8 cellular contexts compared by ENCODE assay signal in genomic region chr4:186037692-186038658, GRCh38. TPM values are rescaled to one million over a fixed set of nuclear protein-coding genes. Genes with fewer than 3 reads are reported as not detected.
DNase-seq lines count a peak whose midpoint lies in the region; ATAC-seq, FAIRE-seq and TF ChIP-seq lines count a peak whose summit lies in the region.
"Had no signal": no experiment of that assay in that cellular context is flagged by ENCODE, and none has a peak within 500 bp of the region (broad histone marks: within the 10 kb centered on the region; RNA-seq: fewer than 3 reads in every experiment).

No MANE protein-coding gene starts in this region.

- peak overlapping the region; percentile 92 for H2BK20ac ChIP-seq in H1 (ENCODE audit: low read length)

- no peaks in the 10 kb centered on the region for H3K79me1 ChIP-seq in H1 (ENCODE audit: low read depth, low read length)

- TF ChIP-seq EP300 in H1 (IDR thresholded peaks at IDR 0.05; ENCODE audit: borderline replicate concordance in 1 of 2, low read depth in 2 of 2, low read length in 2 of 2), result no peak

- no peak overlapping the region for H3K23ac ChIP-seq in H1 (ENCODE audit: insufficient read length)

- peak; percentile 94 to 95 for TF ChIP-seq RAD21 in H1 (IDR thresholded peaks at IDR 0.05 in 1 of 2, conservative IDR thresholded peaks at IDR 0.05 in 1 of 2; ENCODE audit: low read depth in 2 of 2, low read length in 2 of 2)

- no peak overlapping the region for H3K4me2 ChIP-seq in H1 (ENCODE audit: insufficient read depth in 1 of 2, low read depth in 2 of 2, low read length in 2 of 2)

- POLR2A ChIA-PET in H1 (lab: Charles Lee; ENCODE audit: partially characterized antibody), result interaction anchor here (1.8 kb wide), 1 partner anchor 11 kb away, joined by 3 read pairs; no protein-coding TSS in a partner anchor

- peak; percentile 85 for DNase-seq in ELF-1 (ENCODE audit: low read depth, low spot score)
- DNase-seq in Jurkat, Clone E6-1 (ENCODE audit: low read depth, low spot score), result peak; percentile 74
- no peak for DNase-seq in RWPE2 (ENCODE audit: low spot score)
- no peak for DNase-seq in H1 (ENCODE audit: low read depth in 1 of 2, low spot score in 2 of 2)
- DNase-seq in lung microvascular endothelial cell (ENCODE audit: low read depth in 2 of 2), result peak; percentile 85 to 86
- DNase-seq in activated CD4-positive, CD25-positive, alpha-beta regulatory T cell (lab: John Stamatoyannopoulos, UW), result no peak
- DNase-seq: activated naive CD8-positive, alpha-beta T cell treated with anti-CD3 and anti-CD28 coated beads, Interleukin-2, amount 10 ng/mL, durations not matched to agents 7 days and 5 days had no signal

- no peak overlapping the region for H3K4me3 ChIP-seq in Jurkat, Clone E6-1 (ENCODE audit: low read length)
- H3K4me3 ChIP-seq in RWPE2 (ENCODE audit: severe bottlenecking), result no peak overlapping the region
- no peak overlapping the region for H3K4me3 ChIP-seq in H1 (ENCODE audit: extremely low read depth in 1 of 4, insufficient read depth in 2 of 4, low read depth in 3 of 4, low read length in 4 of 4)

- no peak overlapping the region for H3K4ac ChIP-seq in H1 (replicated peaks; ENCODE audit: insufficient read length, low read depth, low read length)

- peak; percentile 85 for FAIRE-seq in H1 (lab: Jason Lieb, UNC)

- ATAC-seq in GM21360 (IDR thresholded peaks at IDR 0.05; ENCODE audit: unreplicated experiment) (peak; percentile 67), RWPE2 (ENCODE audit: low read depth) (peak; percentile 65; the same call in 2 of the 3 replicates)

- H3K4me1 ChIP-seq in RWPE2 (ENCODE audit: insufficient read depth, poor library complexity, severe bottlenecking) (no peaks in the 10 kb centered on the region), H1 (replicated peaks in 1 of 4; ENCODE audit: control insufficient read depth in 3 of 4, insufficient read depth in 4 of 4, low read length in 3 of 4) (no peaks in the 10 kb centered on the region)

- no peak overlapping the region for H3K14ac ChIP-seq in H1 (ENCODE audit: insufficient read length)

- no peak overlapping the region for H4K8ac ChIP-seq in H1 (ENCODE audit: extremely low read depth, insufficient read depth, low read length)

- no peak overlapping the region for H2AFZ ChIP-seq in H1 (ENCODE audit: low read length)

- peak overlapping the region; percentile 4; the same call in 1 of the 2 replicates for H2BK5ac ChIP-seq in H1 (ENCODE audit: low read depth, low read length)

- H2BK12ac ChIP-seq in H1 (ENCODE audit: low read depth, low read length), result peak overlapping the region; percentile 20; the same call in 1 of the 2 replicates

- TF ChIP-seq POLR2A in H1 (IDR thresholded peaks at IDR 0.05; ENCODE audit: control extremely low read depth in 1 of 2, low read depth in 2 of 2, low read length in 2 of 2), result no peak

- H2BK15ac ChIP-seq in H1 (ENCODE audit: low read length), result no peak overlapping the region

- H3K56ac ChIP-seq in H1 (replicated peaks; ENCODE audit: insufficient read length, low read depth, low read length), result no peak overlapping the region

- no peaks in the 10 kb centered on the region for H3K9me3 ChIP-seq in RWPE2 (ENCODE audit: severe bottlenecking)
- peaks cover 27 to 32% of the 10 kb centered on the region in 2 experiments for H3K9me3 ChIP-seq in H1 (ENCODE audit: insufficient read depth in 2 of 2, low read depth in 1 of 2, low read length in 1 of 2)

- peak overlapping the region; percentile 63; the same call in 1 of the 2 replicates for H3K18ac ChIP-seq in H1 (ENCODE audit: extremely low read depth, low read length)

- H3K23me2 ChIP-seq in H1 (ENCODE audit: low read depth, low read length), result no peaks in the 10 kb centered on the region

- H4K91ac ChIP-seq in H1 (replicated peaks; ENCODE audit: insufficient read length, low read length), result peak overlapping the region; percentile 3

- no peak overlapping the region for H2BK120ac ChIP-seq in H1 (replicated peaks; ENCODE audit: low read depth, low read length)

- H3K27ac ChIP-seq in RWPE2 (ENCODE audit: poor library complexity, severe bottlenecking) (no peak overlapping the region), H1 (ENCODE audit: low read depth, low read length) (no peak overlapping the region)

- H2AK5ac ChIP-seq in H1 (ENCODE audit: low read depth, low read length), result no peak overlapping the region

- H4K5ac ChIP-seq in H1 (ENCODE audit: insufficient read length, low read depth, low read length), result no peak overlapping the region

- H3K79me2 ChIP-seq in H1 (ENCODE audit: control insufficient read depth in 1 of 2, insufficient read depth in 2 of 2, low read length in 2 of 2), result no peaks in the 10 kb centered on the region

- H3K36me3 ChIP-seq in RWPE2 (ENCODE audit: low read depth) (no peaks in the 10 kb centered on the region), H1 (ENCODE audit: control insufficient read depth in 2 of 4, insufficient read depth in 4 of 4, low read length in 3 of 4) (no peaks in the 10 kb centered on the region)

- H3K9ac ChIP-seq in H1 (replicated peaks in 1 of 4; ENCODE audit: extremely low read depth in 1 of 4, low read depth in 3 of 4, low read length in 3 of 4), result no peak overlapping the region

- 33% methylated on average over 12 of the region's 12 CpGs; no CpG with 5 or more reads in 1 of the 2 experiments for WGBS in H1 (ENCODE audit: extremely low coverage in 1 of 2, insufficient coverage in 1 of 2, insufficient read length in 1 of 2, insufficient replicate concordance in 2 of 2, low coverage in 1 of 2, low lambda C conversion rate in 2 of 2, missing lambda C conversion rate in 1 of 2), 2 experiments

- H3K27me3 ChIP-seq in RWPE2 (ENCODE audit: insufficient read depth, poor library complexity, severe bottlenecking) (no peaks in the 10 kb centered on the region), H1 (replicated peaks in 1 of 4; ENCODE audit: control insufficient read depth in 3 of 4, extremely low read depth in 1 of 4, insufficient read depth in 3 of 4, low read length in 3 of 4) (no peaks in the 10 kb centered on the region)

- CTCF ChIA-PET in H1 (lab: Charles Lee; ENCODE audit: partially characterized antibody), result interaction anchor here (0.6 to 4.0 kb wide), 80 partner anchors 10 to 1038 kb away, joined by 3 to 32 read pairs (median 4); partner anchors contain the start of genes FAM149A and UFSP2

- H4K20me1 ChIP-seq in H1 (replicated peaks in 1 of 2; ENCODE audit: control insufficient read depth in 1 of 2, insufficient read depth in 2 of 2, low read length in 2 of 2), result no peaks in the 10 kb centered on the region

- TF ChIP-seq CTCF in RWPE2 (IDR thresholded peaks at IDR 0.05; ENCODE audit: poor library complexity, severe bottlenecking) (peak; percentile 81), H1 (IDR thresholded peaks at IDR 0.05; ENCODE audit: control extremely low read depth in 1 of 3, insufficient read depth in 1 of 3, low read depth in 1 of 3, low read length in 3 of 3) (peak; percentile 22 to 78 (median 71))

TF ChIP-seq in H1, 55 proteins besides CTCF, POLR2A, EP300 and RAD21:
- peak; percentile 18; the same call in 1 of the 2 replicates for TF ChIP-seq CEBPB (IDR thresholded peaks at IDR 0.05; ENCODE audit: low read depth, low read length)
- TF ChIP-seq RNF2 (IDR thresholded peaks at IDR 0.05; ENCODE audit: borderline replicate concordance, low read depth, low read length, missing control alignments, poor library complexity, severe bottlenecking), result no peak
- TF ChIP-seq CREB1 (IDR thresholded peaks at IDR 0.05), result peak; percentile 37; the same call in 1 of the 2 replicates

RNA-seq across cellular contexts. Expression of gene TLR3, which starts 31.0 kb away (rescaled TPM):
- not detected for polyA plus RNA-seq in Jurkat, Clone E6-1 (2012; ENCODE audit: insufficient read depth, insufficient read length)
- 2.0 and 2.6 TPM in 2 replicates for total RNA-seq in H1 (2021; fragmentation: NEBNext Ultra II Directional; extraction: Animal tissue kit (Norgen Biotek cat#: 25700))
- polyA plus RNA-seq in H1 (2011; rRNA removed), result 0.72 and 1.00 TPM in 2 replicates
- 1.3 TPM for polyA plus RNA-seq in H1 (2011; cell fraction: cytosol; rRNA removed)
- polyA plus RNA-seq in H1 (2011; cell fraction: nucleus; rRNA removed), result 0.77 TPM
- polyA plus RNA-seq in H1 (2012, experiment 1 of 2), result 0.72 to 2.6 TPM (median 1.2 TPM) in 4 replicates
- polyA plus RNA-seq in H1 (2012, experiment 2 of 2), result 0.17 TPM
- 1.4 TPM for polyA plus RNA-seq in H1 (2013, experiment 1 of 2)
- polyA plus RNA-seq in H1 (2013, experiment 2 of 2), result 1.4 TPM
- 2.7 and 3.6 TPM in 2 replicates for polyA minus RNA-seq in H1 (2011; rRNA and poly(A)+ RNA removed)
- polyA minus RNA-seq in H1 (2011; cell fraction: cytosol; rRNA and poly(A)+ RNA removed), result 1.4 TPM
- 2.6 TPM for polyA minus RNA-seq in H1 (2011; cell fraction: nucleus; rRNA and poly(A)+ RNA removed)
- total RNA-seq in lung microvascular endothelial cell, result 0.40 and 0.44 TPM in 2 replicates

Comparison
In these comparisons a context has a peak if more than half of its experiments do, and no peak if none do; other contexts are left out.
1. DNase-seq: peak in ELF-1 (single experiment), Jurkat, Clone E6-1 (single experiment) and lung microvascular endothelial cell (2 of 2); none in RWPE2 (single experiment), H1 (0 of 2) and activated CD4-positive, CD25-positive, alpha-beta regulatory T cell (0 of 4).